In the genomic region with DNA sequence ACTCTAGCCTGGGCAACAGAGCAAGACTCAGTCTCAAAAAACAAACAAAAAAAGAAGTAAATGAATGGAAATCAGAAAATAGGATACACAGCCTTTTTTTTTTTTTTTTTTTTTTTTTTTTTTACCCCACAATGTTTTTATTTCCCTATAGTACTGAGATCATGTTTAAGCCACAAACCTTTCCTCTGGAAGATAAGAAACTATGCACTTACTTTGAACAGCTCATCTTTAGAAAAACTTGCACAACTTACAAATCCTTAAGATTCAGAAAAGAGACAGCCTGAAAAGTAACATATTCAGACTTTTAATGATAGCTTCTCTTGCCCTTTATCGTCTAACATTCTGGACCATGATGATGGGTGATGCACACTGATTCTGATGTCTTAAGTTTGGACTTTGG, we compare ENCODE assay signal across 13 cellular contexts.
DNase-seq lines count a peak whose midpoint lies in the region; ATAC-seq and TF ChIP-seq lines count a peak whose summit lies in the region.
"Had no signal": no experiment of that assay in that cellular context is flagged by ENCODE, and none has a peak within 500 bp of the region (broad histone marks: within the 10 kb centered on the region; RNA-seq: fewer than 3 reads in every experiment).

No MANE protein-coding gene starts in this region.

- peaks cover 52% of the 10 kb centered on the region for H3K4me1 Mint-ChIP-seq in central memory CD8-positive, alpha-beta T cell
- peaks cover 38 to 82% (median 72%) of the 10 kb centered on the region in 7 donors for H3K4me1 Mint-ChIP-seq in naive thymus-derived CD4-positive, alpha-beta T cell

- no peak for ATAC-seq in central memory CD8-positive, alpha-beta T cell (replicated peaks; ENCODE audit: extremely low read depth, poor library complexity, severe bottlenecking)
- no peak for ATAC-seq in naive thymus-derived CD4-positive, alpha-beta T cell
- no peak for ATAC-seq in GM21360 (IDR thresholded peaks at IDR 0.05; ENCODE audit: unreplicated experiment)
- ATAC-seq in GM18498 (IDR thresholded peaks at IDR 0.05; ENCODE audit: unreplicated experiment): no peak

- no peak for TF ChIP-seq POLR2A in Peyer's patch (IDR thresholded peaks at IDR 0.05)

- no peaks in the 10 kb centered on the region for H3K9me3 ChIP-seq in Peyer's patch
- H3K9me3 ChIP-seq in naive thymus-derived CD4-positive, alpha-beta T cell (ENCODE audit: control insufficient read depth in 2 of 3, low read length in 3 of 3): no peaks in the 10 kb centered on the region
- H3K9me3 ChIP-seq: heart left ventricle, MG63 had no signal

- H3K9me3 Mint-ChIP-seq in central memory CD8-positive, alpha-beta T cell: no peaks in the 10 kb centered on the region
- H3K9me3 Mint-ChIP-seq in naive thymus-derived CD4-positive, alpha-beta T cell: no peaks in the 10 kb centered on the region

- H3K4me3 ChIP-seq in Peyer's patch (peak overlapping the region in 1 of 4 donors; percentile 34), dorsolateral prefrontal cortex (no peak overlapping the region)
- no peak overlapping the region for H3K4me3 ChIP-seq in naive thymus-derived CD4-positive, alpha-beta T cell (ENCODE audit: low read length)
- H3K4me3 ChIP-seq: heart left ventricle, lung, MG63 had no signal

- H3K4me3 Mint-ChIP-seq in central memory CD8-positive, alpha-beta T cell: no peak overlapping the region
- H3K4me3 Mint-ChIP-seq in naive thymus-derived CD4-positive, alpha-beta T cell: peak overlapping the region in 9 of 10 donors; percentile 20 to 72 (median 54)

- H3K4me1 ChIP-seq in Peyer's patch: peaks cover 0 to 30% (median 3%) of the 10 kb centered on the region in 4 donors
- peaks cover 11 to 19% of the 10 kb centered on the region in 2 donors for H3K4me1 ChIP-seq in naive thymus-derived CD4-positive, alpha-beta T cell (ENCODE audit: control insufficient read depth in 2 of 2, insufficient read depth in 2 of 2, low read length in 2 of 2)

- H3K27ac Mint-ChIP-seq in central memory CD8-positive, alpha-beta T cell (ENCODE audit: low read depth): peak overlapping the region; percentile 48
- H3K27ac Mint-ChIP-seq in naive thymus-derived CD4-positive, alpha-beta T cell: peak overlapping the region; percentile 33 to 87 (median 75)

- H3K27ac ChIP-seq in Peyer's patch (peak overlapping the region; percentile 8 to 91 (median 61)), dorsolateral prefrontal cortex (peak overlapping the region in 1 of 59 donors; percentile 52)
- H3K27ac ChIP-seq in naive thymus-derived CD4-positive, alpha-beta T cell (ENCODE audit: low read depth, low read length): no peak overlapping the region

- H3K27me3 ChIP-seq in Peyer's patch: no peaks in the 10 kb centered on the region
- H3K27me3 ChIP-seq in naive thymus-derived CD4-positive, alpha-beta T cell (ENCODE audit: control insufficient read depth in 2 of 2, insufficient read depth in 2 of 2, low read length in 2 of 2): no peaks in the 10 kb centered on the region
- H3K27me3 ChIP-seq in dorsolateral prefrontal cortex: no peaks in the 10 kb centered on the region
- H3K27me3 ChIP-seq: heart left ventricle, MG63 had no signal

- peaks cover 0 to 14% (median 0%) of the 10 kb centered on the region in 3 donors for H3K36me3 ChIP-seq in Peyer's patch
- H3K36me3 ChIP-seq in naive thymus-derived CD4-positive, alpha-beta T cell (ENCODE audit: control insufficient read depth in 2 of 3, insufficient read depth in 3 of 3, low read length in 3 of 3): peaks cover 0 to 15% (median 8%) of the 10 kb centered on the region in 3 experiments

- intact Hi-C loops in naive thymus-derived CD4-positive, alpha-beta T cell (cut with micrococcal nuclease): no loop called here
- intact Hi-C loops in dorsolateral prefrontal cortex (cut with DNase I): no loop called here

- POLR2A ChIA-PET in naive thymus-derived CD4-positive, alpha-beta T cell (lab: Charles Lee): interaction anchor here (1.0 to 1.3 kb wide), 3 partner anchors 15 to 66 kb away, joined by 3 to 4 read pairs (median 4); no protein-coding TSS in a partner anchor

- CTCF ChIA-PET in naive thymus-derived CD4-positive, alpha-beta T cell (lab: Charles Lee): interaction anchor here (0.6 kb wide), 2 partner anchors 191 to 646 kb away, joined by 3 to 4 read pairs; no protein-coding TSS in a partner anchor

- TF ChIP-seq CTCF in Peyer's patch (IDR thresholded peaks at IDR 0.05): no peak
- no peak for TF ChIP-seq CTCF in dorsolateral prefrontal cortex (IDR thresholded peaks at IDR 0.05 in 54 of 56, conservative IDR thresholded peaks at IDR 0.05 in 2 of 56; ENCODE audit: low read depth in 1 of 56, partially characterized antibody in 56 of 56)

- no peaks in the 10 kb centered on the region for H3K27me3 Mint-ChIP-seq in central memory CD8-positive, alpha-beta T cell
- no peaks in the 10 kb centered on the region for H3K27me3 Mint-ChIP-seq in naive thymus-derived CD4-positive, alpha-beta T cell

- DNase-seq in EH (ENCODE audit: low read depth): peak; percentile 22
- DNase-seq in Peyer's patch: no peak
- no peak for DNase-seq in central memory CD8-positive, alpha-beta T cell (ENCODE audit: low spot score in 2 of 2)
- DNase-seq in naive thymus-derived CD4-positive, alpha-beta T cell: no peak
- DNase-seq in stimulated activated CD8-positive, alpha-beta memory T cell treated with anti-CD3 and anti-CD28 coated beads, Interleukin-4, amount 100 ng/mL, for 48 hours: no peak
- DNase-seq in dorsolateral prefrontal cortex: no peak
- DNase-seq: cortex of kidney, heart left ventricle, MG63, NCI-H524 treated with DMSO at 0.1 percent for 48 hours had no signal

- H3K36me3 Mint-ChIP-seq in central memory CD8-positive, alpha-beta T cell (ENCODE audit: insufficient read depth): peaks cover 24% of the 10 kb centered on the region
- peaks cover 8 to 63% (median 35%) of the 10 kb centered on the region in 5 donors for H3K36me3 Mint-ChIP-seq in naive thymus-derived CD4-positive, alpha-beta T cell
